Comparison of ENCODE assay signal across 7 cellular contexts in the genomic region with DNA sequence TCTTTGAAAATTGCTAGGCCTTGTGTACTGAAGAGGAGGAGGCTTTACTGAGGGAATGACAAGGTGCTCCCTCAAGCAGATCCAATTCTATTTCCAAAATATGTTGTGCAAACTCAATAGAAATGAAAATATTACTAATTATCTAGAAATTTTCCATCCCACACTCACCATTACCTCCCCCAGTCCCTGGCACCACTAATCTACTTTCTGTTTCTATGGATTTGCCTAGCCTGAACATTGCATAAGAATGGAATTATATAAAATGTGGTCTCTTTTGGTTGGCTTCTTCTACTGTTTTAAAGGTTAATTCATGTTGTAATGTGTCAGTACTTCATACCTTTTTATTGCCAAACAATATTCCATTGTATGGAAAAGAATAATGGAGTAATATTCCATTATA.
"Had no signal": no experiment of that assay in that cellular context is flagged by ENCODE, and none has a peak within 500 bp of the region (broad histone marks: within the 10 kb centered on the region; RNA-seq: fewer than 3 reads in every experiment).

No MANE protein-coding gene starts in this region.

- DNase-seq: GM23248, GOT3, H7, HFFc6, IMR-90 had no signal

- H3K4me1 ChIP-seq: HAP-1 had no signal

- H3K4me3 ChIP-seq: GM23248, HAP-1, K562 had no signal

- H3K4me3 Mint-ChIP-seq: HFFc6 had no signal

- H3K27ac Mint-ChIP-seq: HFFc6 had no signal

- H3K27ac ChIP-seq: GM23248 had no signal

- H3K36me3 ChIP-seq: HAP-1 had no signal
